ENCODE assay signal across 8 cellular contexts in genomic region chr11:61129608-61130523, GRCh38. TPM values are rescaled to one million over a fixed set of nuclear protein-coding genes. Genes with fewer than 3 reads are reported as not detected.
DNase-seq lines count a peak whose midpoint lies in the region; ATAC-seq and TF ChIP-seq lines count a peak whose summit lies in the region.

No MANE protein-coding gene starts in this region.

- no peaks in the 10 kb centered on the region for H3K27me3 Mint-ChIP-seq in activated CD4-positive, alpha-beta T cell treated with anti-CD3 and anti-CD28 coated beads for 36 hours
- H3K27me3 Mint-ChIP-seq in memory B cell, result no peaks in the 10 kb centered on the region

- H3K9me3 Mint-ChIP-seq in activated CD4-positive, alpha-beta T cell treated with anti-CD3 and anti-CD28 coated beads for 36 hours (ENCODE audit: low read depth), result no peaks in the 10 kb centered on the region
- no peaks in the 10 kb centered on the region for H3K9me3 Mint-ChIP-seq in memory B cell

- TF ChIP-seq CTCF in 22Rv1 (IDR thresholded peaks at IDR 0.05), result peak; percentile 99

- POLR2A ChIA-PET in activated CD4-positive, alpha-beta T cell treated with anti-CD3 and anti-CD28 coated beads for 36 hours (lab: Charles Lee), result interaction anchor here (0.6 to 1.0 kb wide), 2 partner anchors 25 to 49 kb away, joined by 3 to 7 read pairs; no protein-coding TSS in a partner anchor

- peaks cover 31% of the 10 kb centered on the region for H3K36me3 Mint-ChIP-seq in activated CD4-positive, alpha-beta T cell treated with anti-CD3 and anti-CD28 coated beads for 36 hours (ENCODE audit: low read depth)
- H3K36me3 Mint-ChIP-seq in memory B cell, result peaks cover 4% of the 10 kb centered on the region

- peak; percentile 90 for ATAC-seq in GM19023 (IDR thresholded peaks at IDR 0.05; ENCODE audit: unreplicated experiment)
- peak; percentile 85 for ATAC-seq in HG03432 (IDR thresholded peaks at IDR 0.05; ENCODE audit: unreplicated experiment)
- peak; percentile 89 for ATAC-seq in activated CD4-positive, alpha-beta T cell treated with anti-CD3 and anti-CD28 coated beads for 36 hours
- peak; percentile 98 for ATAC-seq in memory B cell (ENCODE audit: low read depth)

- DNase-seq in activated CD4-positive, alpha-beta T cell treated with anti-CD3 and anti-CD28 coated beads for 36 hours, result peak; percentile 97
- DNase-seq in dermis microvascular lymphatic vessel endothelial cell (ENCODE audit: low read depth in 2 of 2) (peak; percentile 77 to 90), memory B cell (ENCODE audit: low spot score in 2 of 2) (peak; percentile 89 to 91), MV-4-11 (lab: John Stamatoyannopoulos, UW) (no peak)
- peak; percentile 80 for DNase-seq in stimulated activated CD8-positive, alpha-beta memory T cell treated with anti-CD3 and anti-CD28 coated beads, Interleukin-15, amount 100 ng/mL, for 1 hour (ENCODE audit: low read depth)

- CTCF ChIA-PET in activated CD4-positive, alpha-beta T cell treated with anti-CD3 and anti-CD28 coated beads for 36 hours (lab: Charles Lee), result interaction anchor here (0.6 to 3.6 kb wide), 34 partner anchors 8 to 352 kb away, joined by 3 to 18 read pairs (median 4); partner anchors contain the start of genes CD6 and TMEM109

- H3K27ac Mint-ChIP-seq in activated CD4-positive, alpha-beta T cell treated with anti-CD3 and anti-CD28 coated beads for 36 hours, result peak overlapping the region; percentile 64
- H3K27ac Mint-ChIP-seq in memory B cell, result peak overlapping the region; percentile 66

- peaks cover 27% of the 10 kb centered on the region for H3K4me1 Mint-ChIP-seq in activated CD4-positive, alpha-beta T cell treated with anti-CD3 and anti-CD28 coated beads for 36 hours
- H3K4me1 Mint-ChIP-seq in memory B cell, result peaks cover 5% of the 10 kb centered on the region

- intact Hi-C loops in activated CD4-positive, alpha-beta T cell treated with anti-CD3 and anti-CD28 coated beads for 36 hours (cut with DNase I, micrococcal nuclease), result loop anchor here (1.0 to 5.0 kb wide), 10 partner anchors 21 to 353 kb away; partner anchors contain the start of gene VPS37C (in 1 of the 2)

- H3K27ac ChIP-seq in 22Rv1, result peak overlapping the region; percentile 69

- H3K4me3 Mint-ChIP-seq in activated CD4-positive, alpha-beta T cell treated with anti-CD3 and anti-CD28 coated beads for 36 hours, result peak overlapping the region; percentile 14
- H3K4me3 Mint-ChIP-seq in memory B cell, result no peak overlapping the region

RNA-seq across cellular contexts. Expression of gene CD5, which starts 27.6 kb away (rescaled TPM):
- 100 to 1,000 TPM; 298 to 399 TPM for total RNA-seq in activated CD4-positive, alpha-beta T cell treated with anti-CD3 and anti-CD28 coated beads for 36 hours
- total RNA-seq in dermis microvascular lymphatic vessel endothelial cell, result not detected in 2 replicates

RNA-seq across cellular contexts. Expression of gene VPS37C, which starts 31.4 kb away (rescaled TPM):
- 10 to 100 TPM in 1 of 2 experiments, 1 to 10 TPM in 1; 9.5 to 10.6 TPM for total RNA-seq in activated CD4-positive, alpha-beta T cell treated with anti-CD3 and anti-CD28 coated beads for 36 hours
- total RNA-seq in dermis microvascular lymphatic vessel endothelial cell, result 5.1 and 7.5 TPM in 2 replicates

Comparison
In these comparisons a context has a peak if more than half of its experiments do, and no peak if none do; other contexts are left out.
1. RNA of gene CD5, which starts 27.6 kb away (total RNA-seq): 298 to 399 TPM in activated CD4-positive, alpha-beta T cell treated with anti-CD3 and anti-CD28 coated beads for 36 hours; not detected in dermis microvascular lymphatic vessel endothelial cell; every median in the first group is over 100 times any median in the second.
2. Peak in every context shown above with its lines, with median percentiles within 50 percentile points of each other: ATAC-seq.